Comparison of ENCODE assay signal across 11 cellular contexts in genomic region chr5:170571331-170571731, GRCh38.
DNase-seq lines count a peak whose midpoint lies in the region; ATAC-seq and TF ChIP-seq lines count a peak whose summit lies in the region.
"Had no signal": no experiment of that assay in that cellular context is flagged by ENCODE, and none has a peak within 500 bp of the region (broad histone marks: within the 10 kb centered on the region; RNA-seq: fewer than 3 reads in every experiment).

No MANE protein-coding gene starts in this region.

- H3K4me1 Mint-ChIP-seq in endodermal cell (no peaks in the 10 kb centered on the region), osteocyte (ENCODE audit: unreplicated experiment) (peaks cover 26% of the 10 kb centered on the region)

- no peaks in the 10 kb centered on the region for H3K79me2 ChIP-seq in OCI-LY3 (ENCODE audit: low read length)

- TF ChIP-seq CTCF in OCI-LY3 (IDR thresholded peaks at IDR 0.05; ENCODE audit: low read depth, low read length) (peak; percentile 24), endodermal cell (conservative IDR thresholded peaks at IDR 0.05) (peak; percentile 25), osteocyte (IDR thresholded peaks at IDR 0.05) (peak; percentile 17)

- H3K27ac Mint-ChIP-seq in endodermal cell (no peak overlapping the region), osteocyte (ENCODE audit: unreplicated experiment) (peak overlapping the region; percentile 66)
- H3K27ac Mint-ChIP-seq: memory B cell had no signal

- peak overlapping the region; percentile 68; the same call in 1 of the 2 replicates for H3K4me3 ChIP-seq in OCI-LY3 (ENCODE audit: low read length)
- no peak overlapping the region for H3K4me3 ChIP-seq in endodermal cell (ENCODE audit: low read length)
- H3K4me3 ChIP-seq: sigmoid colon had no signal

- H3K4me1 ChIP-seq in OCI-LY3 (ENCODE audit: low read length) (peaks cover 57% of the 10 kb centered on the region), endodermal cell (ENCODE audit: control insufficient read depth, insufficient read depth, low read length) (no peaks in the 10 kb centered on the region)

- no peak for ATAC-seq in HG02938 (IDR thresholded peaks at IDR 0.05; ENCODE audit: unreplicated experiment)
- ATAC-seq in GM18861 (IDR thresholded peaks at IDR 0.05; ENCODE audit: unreplicated experiment) = no peak
- ATAC-seq: activated T-cell treated with anti-CD3 and anti-CD28 coated beads, Interleukin-2, amount 50 U/mL, for 4 hours had no signal

- WGBS in endodermal cell (ENCODE audit: insufficient coverage in 1 of 2, insufficient read length in 1 of 2), 2 experiments = 84 to 100% methylated on average over 2 to 5 of the region's 5 CpGs

- H3K9ac ChIP-seq in OCI-LY3 (ENCODE audit: low read length) = peak overlapping the region; percentile 15; the same call in 1 of the 2 replicates
- H3K9ac ChIP-seq in endodermal cell (ENCODE audit: extremely low read depth, low read length, poor library complexity, severe bottlenecking) = no peak overlapping the region

- peaks cover 49% of the 10 kb centered on the region for H3K27me3 ChIP-seq in OCI-LY3 (ENCODE audit: low read depth, low read length)
- no peaks in the 10 kb centered on the region for H3K27me3 ChIP-seq in endodermal cell (ENCODE audit: control insufficient read depth, insufficient read depth, low read length, poor library complexity, severe bottlenecking)

- H3K9me3 Mint-ChIP-seq in endodermal cell = peaks cover 6% of the 10 kb centered on the region
- no peaks in the 10 kb centered on the region for H3K9me3 Mint-ChIP-seq in osteocyte (ENCODE audit: unreplicated experiment)
- H3K9me3 Mint-ChIP-seq: activated T-cell treated with anti-CD3 and anti-CD28 coated beads, Interleukin-2, amount 50 U/mL, for 4 hours; memory B cell had no signal

- H3K9me3 ChIP-seq in OCI-LY3 (ENCODE audit: insufficient read depth, low read length) = peaks cover 10% of the 10 kb centered on the region; the same call in 1 of the 2 replicates
- no peaks in the 10 kb centered on the region for H3K9me3 ChIP-seq in endodermal cell (ENCODE audit: control insufficient read depth, low read length)
- H3K9me3 ChIP-seq: sigmoid colon had no signal

- H3K27me3 Mint-ChIP-seq in endodermal cell (ENCODE audit: insufficient read depth) (peaks cover 2% of the 10 kb centered on the region), osteocyte (ENCODE audit: unreplicated experiment) (no peaks in the 10 kb centered on the region)

- H3K4me3 Mint-ChIP-seq in endodermal cell (no peak overlapping the region), osteocyte (ENCODE audit: unreplicated experiment) (no peak overlapping the region)
- H3K4me3 Mint-ChIP-seq: activated T-cell treated with anti-CD3 and anti-CD28 coated beads, Interleukin-2, amount 50 U/mL, for 4 hours; memory B cell had no signal

- DNase-seq in ELF-1 (ENCODE audit: low read depth, low spot score) (peak; percentile 62), endodermal cell (peak; percentile 51), osteocyte (ENCODE audit: extremely low spot score, unreplicated experiment) (no peak), HEK293T (ENCODE audit: extremely low spot score) (no peak), KBM-7 (no peak)
- DNase-seq: activated T-cell treated with anti-CD3 and anti-CD28 coated beads, Interleukin-2, amount 50 U/mL, for 4 hours; sigmoid colon had no signal

- CTCF ChIA-PET in HEK293T (lab: Yijun Ruan, JAX) = no interaction called here

- H3K27ac ChIP-seq in OCI-LY3 (ENCODE audit: low read length) (no peak overlapping the region), endodermal cell (ENCODE audit: low read depth, low read length) (no peak overlapping the region)
- H3K27ac ChIP-seq: sigmoid colon had no signal

- H2AFZ ChIP-seq in OCI-LY3 (ENCODE audit: low read depth, low read length) = no peak overlapping the region

- H4K20me1 ChIP-seq in OCI-LY3 (ENCODE audit: insufficient read depth, low read length) = no peaks in the 10 kb centered on the region; the same call in 1 of the 2 replicates

- H3K36me3 Mint-ChIP-seq in endodermal cell (ENCODE audit: low read depth) = no peaks in the 10 kb centered on the region
- no peaks in the 10 kb centered on the region for H3K36me3 Mint-ChIP-seq in osteocyte (ENCODE audit: unreplicated experiment)
- H3K36me3 Mint-ChIP-seq: memory B cell had no signal

- POLR2A ChIA-PET in HEK293T (lab: Yijun Ruan, JAX) = interaction anchor here (0.8 kb wide), 1 partner anchor 62 kb away, joined by 3 read pairs; no protein-coding TSS in a partner anchor

- peaks cover 11% of the 10 kb centered on the region for H3K36me3 ChIP-seq in OCI-LY3 (replicated peaks; ENCODE audit: low read depth, low read length)
- H3K36me3 ChIP-seq in endodermal cell (ENCODE audit: control insufficient read depth, insufficient read depth, low read length) = no peaks in the 10 kb centered on the region
- H3K36me3 ChIP-seq: sigmoid colon had no signal

- in situ Hi-C loops in KBM-7 (cut with MboI; ENCODE audit: low pct_unique_long_range_greater_than_20kb, low sequenced_read_pairs) = no loop called here

- H3K4me2 ChIP-seq in OCI-LY3 (ENCODE audit: low read length) = peak overlapping the region; percentile 90

TF ChIP-seq in HEK293T, 16 proteins besides CTCF, POLR2A, EP300 and RAD21:
- TF ChIP-seq FOXK2 (IDR thresholded peaks at IDR 0.05) (no peak), SUZ12 (IDR thresholded peaks at IDR 0.05) (no peak), L3MBTL2 (conservative IDR thresholded peaks at IDR 0.05) (no peak), SP1 (IDR thresholded peaks at IDR 0.05) (no peak), HDGF (IDR thresholded peaks at IDR 0.05; ENCODE audit: borderline replicate concordance) (no peak)
TF ChIP-seq in HEK293T: peak in this region for 0.

Comparison
In these comparisons a context has a peak if more than half of its experiments do, and no peak if none do; other contexts are left out.
1. DNase-seq: peak in ELF-1 (single experiment) and endodermal cell (single experiment); none in osteocyte (single experiment), HEK293T (single experiment) and KBM-7 (single experiment).
2. Peak in every context shown above with its lines, with median percentiles within 50 percentile points of each other: CTCF ChIP-seq.